30 cellular contexts compared by ENCODE assay signal in the genomic region with DNA sequence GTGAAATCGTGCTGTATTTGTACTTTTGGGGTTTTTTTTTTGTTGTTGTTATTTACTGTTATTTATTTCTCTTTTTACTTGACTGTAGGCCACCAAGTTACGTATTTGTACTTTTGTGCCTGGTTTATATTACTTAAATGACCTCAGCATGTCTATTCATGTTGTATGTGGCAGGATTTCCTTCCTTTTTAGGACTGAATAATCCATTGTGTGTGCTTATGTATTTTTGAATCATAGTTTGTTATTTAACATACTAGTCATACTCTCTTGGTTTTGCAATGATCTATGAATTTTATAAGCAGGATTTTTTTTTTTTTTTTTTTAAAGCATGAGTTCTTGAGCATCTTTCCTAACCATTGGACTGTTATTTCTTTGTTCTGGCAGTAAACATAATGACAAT. TPM values are rescaled to one million over a fixed set of nuclear protein-coding genes. Genes with fewer than 3 reads are reported as not detected.
DNase-seq lines count a peak whose midpoint lies in the region; ATAC-seq, FAIRE-seq and TF ChIP-seq lines count a peak whose summit lies in the region.
"Had no signal": no experiment of that assay in that cellular context is flagged by ENCODE, and none has a peak within 500 bp of the region (broad histone marks: within the 10 kb centered on the region; RNA-seq: fewer than 3 reads in every experiment).

No MANE protein-coding gene starts in this region.

- no peaks in the 10 kb centered on the region for H3K9me3 Mint-ChIP-seq in activated T-cell treated with anti-CD3 and anti-CD28 coated beads, Interleukin-2, amount 50 U/mL, for 72 hours
- H3K9me3 Mint-ChIP-seq in central memory CD8-positive, alpha-beta T cell = no peaks in the 10 kb centered on the region
- H3K9me3 Mint-ChIP-seq in type B pancreatic cell = no peaks in the 10 kb centered on the region
- H3K9me3 Mint-ChIP-seq: activated CD4-positive, alpha-beta memory T cell treated with anti-CD3 and anti-CD28 coated beads, Interleukin-2, amount 10 ng/mL, durations not matched to agents 7 days and 5 days; activated naive CD4-positive, alpha-beta T cell treated with anti-CD3 and anti-CD28 coated beads, Interleukin-2, amount 50 U/mL, for 72 hours; natural killer cell; T-helper 2 cell treated with Interferon-gamma antibody and Interleukin-4, amounts not matched to agents 5 μg/mL and 100 μg/mL, for 36 hours had no signal

- H3K27ac Mint-ChIP-seq in activated T-cell treated with anti-CD3 and anti-CD28 coated beads, Interleukin-2, amount 50 U/mL, for 72 hours = peak overlapping the region; percentile 61
- peak overlapping the region; percentile 60 for H3K27ac Mint-ChIP-seq in central memory CD8-positive, alpha-beta T cell (ENCODE audit: low read depth)
- H3K27ac Mint-ChIP-seq in type B pancreatic cell = no peak overlapping the region
- H3K27ac Mint-ChIP-seq: activated CD4-positive, alpha-beta memory T cell treated with anti-CD3 and anti-CD28 coated beads, Interleukin-2, amount 10 ng/mL, durations not matched to agents 7 days and 5 days; activated naive CD4-positive, alpha-beta T cell treated with anti-CD3 and anti-CD28 coated beads, Interleukin-2, amount 50 U/mL, for 72 hours; natural killer cell; T-helper 2 cell treated with Interferon-gamma antibody and Interleukin-4, amounts not matched to agents 5 μg/mL and 100 μg/mL, for 36 hours had no signal

- no peak for FAIRE-seq in urothelium cell line (lab: Jason Lieb, UNC)

- TF ChIP-seq CTCF in fibroblast of pulmonary artery (IDR thresholded peaks at IDR 0.05; ENCODE audit: low read length, missing control alignments) = no peak
- TF ChIP-seq CTCF in type B pancreatic cell (conservative IDR thresholded peaks at IDR 0.05) = no peak

- ATAC-seq in activated T-cell treated with anti-CD3 and anti-CD28 coated beads, Interleukin-2, amount 50 U/mL, for 72 hours (replicated peaks in 1 of 2) = no peak
- ATAC-seq in central memory CD8-positive, alpha-beta T cell (replicated peaks; ENCODE audit: extremely low read depth, poor library complexity, severe bottlenecking) = no peak
- no peak for ATAC-seq in GM21360 (IDR thresholded peaks at IDR 0.05; ENCODE audit: unreplicated experiment)
- ATAC-seq: activated naive CD4-positive, alpha-beta T cell treated with anti-CD3 and anti-CD28 coated beads, Interleukin-2, amount 50 U/mL, for 72 hours; lower lobe of right lung; mucosa of descending colon; natural killer cell; Panc1 had no signal

- peaks cover 0 to 12% of the 10 kb centered on the region in 2 donors for H3K36me3 Mint-ChIP-seq in activated T-cell treated with anti-CD3 and anti-CD28 coated beads, Interleukin-2, amount 50 U/mL, for 72 hours (ENCODE audit: insufficient read depth in 2 of 2)
- H3K36me3 Mint-ChIP-seq in central memory CD8-positive, alpha-beta T cell (ENCODE audit: insufficient read depth) = peaks cover 55% of the 10 kb centered on the region
- H3K36me3 Mint-ChIP-seq in type B pancreatic cell = peaks cover 43% of the 10 kb centered on the region

- DNase-seq in activated T-cell treated with anti-CD3 and anti-CD28 coated beads, Interleukin-2, amount 50 U/mL, for 72 hours = no peak
- DNase-seq in activated T-cell treated with anti-CD3 and anti-CD28 coated beads for 4 hours (no peak), fibroblast of pulmonary artery (ENCODE audit: low read depth) (peak; percentile 48), urothelium cell line (ENCODE audit: low spot score) (no peak), type B pancreatic cell (ENCODE audit: extremely low spot score, unreplicated experiment) (no peak), NCI-H1417 treated with DMSO at 0.1 percent for 48 hours (lab: John Stamatoyannopoulos, UW) (no peak)
- DNase-seq in central memory CD8-positive, alpha-beta T cell (ENCODE audit: low spot score in 2 of 2) = no peak
- DNase-seq: 8988T; activated CD4-positive, alpha-beta memory T cell treated with anti-CD3 and anti-CD28 coated beads, Interleukin-2, amount 10 ng/mL, durations not matched to agents 7 days and 5 days; C1 segment of cervical spinal cord; cortex of kidney; DMS53; Kasumi-1; lower lobe of right lung; mucosa of descending colon; natural killer cell; NCI-H1436 treated with DMSO at 0.1 percent for 48 hours; NCI-H2081 treated with DMSO at 0.1 percent for 48 hours; NCI-H226; occipital lobe; SHP77 treated with DMSO at 0.1 percent for 48 hours; stimulated activated CD4-positive, alpha-beta T cell treated with anti-CD3 and anti-CD28 coated beads, Interleukin-15, amount 100 ng/mL, for 24 hours; stimulated activated CD4-positive, alpha-beta T cell treated with anti-CD3 and anti-CD28 coated beads, Interleukin-4, amount 100 ng/mL, for 4 hours; upper lobe of left lung had no signal

- no peaks in the 10 kb centered on the region for H3K27me3 Mint-ChIP-seq in activated T-cell treated with anti-CD3 and anti-CD28 coated beads, Interleukin-2, amount 50 U/mL, for 72 hours (ENCODE audit: low read depth)
- H3K27me3 Mint-ChIP-seq in central memory CD8-positive, alpha-beta T cell = no peaks in the 10 kb centered on the region
- no peaks in the 10 kb centered on the region for H3K27me3 Mint-ChIP-seq in type B pancreatic cell
- H3K27me3 Mint-ChIP-seq: activated CD4-positive, alpha-beta memory T cell treated with anti-CD3 and anti-CD28 coated beads, Interleukin-2, amount 10 ng/mL, durations not matched to agents 7 days and 5 days had no signal

- no peaks in the 10 kb centered on the region for H3K4me1 Mint-ChIP-seq in activated T-cell treated with anti-CD3 and anti-CD28 coated beads, Interleukin-2, amount 50 U/mL, for 72 hours (ENCODE audit: low read depth)
- H3K4me1 Mint-ChIP-seq in central memory CD8-positive, alpha-beta T cell = no peaks in the 10 kb centered on the region
- no peaks in the 10 kb centered on the region for H3K4me1 Mint-ChIP-seq in type B pancreatic cell (ENCODE audit: unreplicated experiment)
- H3K4me1 Mint-ChIP-seq: activated CD4-positive, alpha-beta memory T cell treated with anti-CD3 and anti-CD28 coated beads, Interleukin-2, amount 10 ng/mL, durations not matched to agents 7 days and 5 days had no signal

- H3K4me3 ChIP-seq in fibroblast of pulmonary artery (replicated peaks; ENCODE audit: low read depth, low read length) = no peak overlapping the region
- H3K4me3 ChIP-seq: ascending aorta, HAP-1, lower lobe of right lung, mucosa of descending colon, upper lobe of left lung had no signal

- H3K4me3 Mint-ChIP-seq in activated T-cell treated with anti-CD3 and anti-CD28 coated beads, Interleukin-2, amount 50 U/mL, for 72 hours = no peak overlapping the region
- no peak overlapping the region for H3K4me3 Mint-ChIP-seq in central memory CD8-positive, alpha-beta T cell
- H3K4me3 Mint-ChIP-seq in type B pancreatic cell = no peak overlapping the region
- H3K4me3 Mint-ChIP-seq: activated CD4-positive, alpha-beta memory T cell treated with anti-CD3 and anti-CD28 coated beads, Interleukin-2, amount 10 ng/mL, durations not matched to agents 7 days and 5 days; natural killer cell; T-helper 2 cell treated with Interferon-gamma antibody and Interleukin-4, amounts not matched to agents 5 μg/mL and 100 μg/mL, for 36 hours had no signal

RNA-seq across cellular contexts. Expression of a gene that starts 51.2 kb away (rescaled TPM):
- 10 to 100 TPM; 20.9 to 23.2 TPM for total RNA-seq in activated T-cell treated with anti-CD3 and anti-CD28 coated beads, Interleukin-2, amount 50 U/mL, for 72 hours
- total RNA-seq in type B pancreatic cell (ENCODE audit: low replicate concordance) = 17.6 and 31.0 TPM in 2 replicates
